In genomic region chr7:104982773-104983619, GRCh38 we compare ENCODE assay signal across 8 cellular contexts. TPM values are rescaled to one million over a fixed set of nuclear protein-coding genes. Genes with fewer than 3 reads are reported as not detected.
DNase-seq lines count a peak whose midpoint lies in the region; ATAC-seq and TF ChIP-seq lines count a peak whose summit lies in the region.

No MANE protein-coding gene starts in this region.

- no peak for ATAC-seq in GM21529 (IDR thresholded peaks at IDR 0.05; ENCODE audit: unreplicated experiment)
- no peak for ATAC-seq in GM18873 (IDR thresholded peaks at IDR 0.05; ENCODE audit: low FRiP score, unreplicated experiment)

- no peak for TF ChIP-seq EP300 in tibial nerve (IDR thresholded peaks at IDR 0.05)

- no peak for TF ChIP-seq RAD21 in liver (IDR thresholded peaks at IDR 0.05)

- no peak for TF ChIP-seq POLR2A in tibial nerve (IDR thresholded peaks at IDR 0.05)

- WGBS in liver, result 38% methylated on average over 15 of the region's 15 CpGs
- WGBS in tibial nerve, 2 donors, result 21 to 29% methylated on average over 15 of the region's 15 CpGs

- H3K9me3 ChIP-seq in ES-I3 (ENCODE audit: control insufficient read depth, insufficient read depth, low read length) (no peaks in the 10 kb centered on the region), liver (ENCODE audit: control insufficient read depth in 4 of 4, low read length in 3 of 4) (no peaks in the 10 kb centered on the region), tibial nerve (no peaks in the 10 kb centered on the region)

- H3K4me1 ChIP-seq in ES-I3 (ENCODE audit: insufficient read depth, low read length) (peaks cover 20% of the 10 kb centered on the region), liver (ENCODE audit: control insufficient read depth in 4 of 4, insufficient read depth in 4 of 4, low read length in 3 of 4) (peaks cover 4 to 36% (median 24%) of the 10 kb centered on the region in 4 donors), tibial nerve (peaks cover 0 to 61% (median 51%) of the 10 kb centered on the region in 4 donors)

- no peaks in the 10 kb centered on the region for H3K36me3 ChIP-seq in ES-I3 (ENCODE audit: insufficient read depth, low read length)
- H3K36me3 ChIP-seq in liver (ENCODE audit: control insufficient read depth in 4 of 4, insufficient read depth in 3 of 4, low read depth in 1 of 4, low read length in 3 of 4), result no peaks in the 10 kb centered on the region
- H3K36me3 ChIP-seq in tibial nerve, result no peaks in the 10 kb centered on the region

- peak; percentile 7 for DNase-seq in NCI-H1436 treated with DMSO at 0.1 percent for 48 hours (lab: John Stamatoyannopoulos, UW)
- peak in 1 of 2 donors; percentile 4 for DNase-seq in tibial nerve (ENCODE audit: low spot score in 2 of 2)
- no peak for DNase-seq in activated CD8-positive, alpha-beta memory T cell treated with anti-CD3 and anti-CD28 coated beads for 24 hours

- peak overlapping the region; percentile 49 to 88 (median 65) for H3K4me3 ChIP-seq in liver (ENCODE audit: low read depth in 1 of 3, low read length in 3 of 3)
- peak overlapping the region; percentile 64 to 74 (median 70) for H3K4me3 ChIP-seq in tibial nerve

- peak overlapping the region; percentile 97 for H3K27ac ChIP-seq in angular gyrus (ENCODE audit: low read depth, low read length)
- H3K27ac ChIP-seq in liver (ENCODE audit: low read depth in 1 of 2, low read length in 2 of 2), result peak overlapping the region; percentile 92 to 97
- peak overlapping the region; percentile 96 to 99 (median 97) for H3K27ac ChIP-seq in tibial nerve

- TF ChIP-seq CTCF in liver (IDR thresholded peaks at IDR 0.05; ENCODE audit: low read depth, low read length, missing input control), result no peak
- TF ChIP-seq CTCF in tibial nerve (IDR thresholded peaks at IDR 0.05), result no peak

- no peaks in the 10 kb centered on the region for H3K27me3 ChIP-seq in liver (ENCODE audit: control insufficient read depth in 4 of 4, insufficient read depth in 4 of 4, low read length in 3 of 4)
- H3K27me3 ChIP-seq in tibial nerve, result no peaks in the 10 kb centered on the region

- H3K9ac ChIP-seq in ES-I3 (ENCODE audit: low read depth, low read length), result peak overlapping the region; percentile 85
- H3K9ac ChIP-seq in liver (ENCODE audit: low read depth in 1 of 2, low read length in 2 of 2), result peak overlapping the region; percentile 84 to 94

TF ChIP-seq in liver, 16 proteins besides CTCF, POLR2A, EP300 and RAD21:
- TF ChIP-seq MAX (IDR thresholded peaks at IDR 0.05) (no peak), HNF4A (conservative IDR thresholded peaks at IDR 0.05) (no peak), NR2F2 (IDR thresholded peaks at IDR 0.05) (no peak), RXRA (IDR thresholded peaks at IDR 0.05) (no peak), JUND (IDR thresholded peaks at IDR 0.05) (no peak), FOXA2 (IDR thresholded peaks at IDR 0.05) (no peak), EGR1 (IDR thresholded peaks at IDR 0.05; ENCODE audit: low read depth in 2 of 2) (no peak), FOXA1 (IDR thresholded peaks at IDR 0.05) (no peak), SP1 (IDR thresholded peaks at IDR 0.05) (no peak), YY1 (IDR thresholded peaks at IDR 0.05) (no peak), REST (IDR thresholded peaks at IDR 0.05) (no peak), GABPA (IDR thresholded peaks at IDR 0.05 in 1 of 2, conservative IDR thresholded peaks at IDR 0.05 in 1 of 2) (no peak), HNF4G (IDR thresholded peaks at IDR 0.05) (no peak), TAF1 (conservative IDR thresholded peaks at IDR 0.05) (no peak)
- TF ChIP-seq, protein P1, sequence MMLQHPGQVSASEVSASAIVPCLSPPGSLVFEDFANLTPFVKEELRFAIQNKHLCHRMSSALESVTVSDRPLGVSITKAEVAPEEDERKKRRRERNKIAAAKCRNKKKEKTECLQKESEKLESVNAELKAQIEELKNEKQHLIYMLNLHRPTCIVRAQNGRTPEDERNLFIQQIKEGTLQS (IDR thresholded peaks at IDR 0.05), result no peak
- TF ChIP-seq, protein P2, sequence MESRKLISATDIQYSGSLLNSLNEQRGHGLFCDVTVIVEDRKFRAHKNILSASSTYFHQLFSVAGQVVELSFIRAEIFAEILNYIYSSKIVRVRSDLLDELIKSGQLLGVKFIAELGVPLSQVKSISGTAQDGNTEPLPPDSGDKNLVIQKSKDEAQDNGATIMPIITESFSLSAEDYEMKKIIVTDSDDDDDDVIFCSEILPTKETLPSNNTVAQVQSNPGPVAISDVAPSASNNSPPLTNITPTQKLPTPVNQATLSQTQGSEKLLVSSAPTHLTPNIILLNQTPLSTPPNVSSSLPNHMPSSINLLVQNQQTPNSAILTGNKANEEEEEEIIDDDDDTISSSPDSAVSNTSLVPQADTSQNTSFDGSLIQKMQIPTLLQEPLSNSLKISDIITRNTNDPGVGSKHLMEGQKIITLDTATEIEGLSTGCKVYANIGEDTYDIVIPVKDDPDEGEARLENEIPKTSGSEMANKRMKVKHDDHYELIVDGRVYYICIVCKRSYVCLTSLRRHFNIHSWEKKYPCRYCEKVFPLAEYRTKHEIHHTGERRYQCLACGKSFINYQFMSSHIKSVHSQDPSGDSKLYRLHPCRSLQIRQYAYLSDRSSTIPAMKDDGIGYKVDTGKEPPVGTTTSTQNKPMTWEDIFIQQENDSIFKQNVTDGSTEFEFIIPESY (IDR thresholded peaks at IDR 0.05), result no peak

RNA-seq across cellular contexts. Expression of gene KMT2E, which starts 31.0 kb away (rescaled TPM):
- 10 to 100 TPM; 52.4 to 55.6 TPM for total RNA-seq in liver
- 10 to 100 TPM in 1 of 2 donors, 1 to 10 TPM in 1; 7.1 to 32.5 TPM for polyA plus RNA-seq in liver
- total RNA-seq in tibial nerve, result 100 to 1,000 TPM in 3 of 4 donors, 10 to 100 TPM in 1; 91.4 to 141 (median 132) TPM
